ENCODE assay signal across 1 cellular context in the genomic region with DNA sequence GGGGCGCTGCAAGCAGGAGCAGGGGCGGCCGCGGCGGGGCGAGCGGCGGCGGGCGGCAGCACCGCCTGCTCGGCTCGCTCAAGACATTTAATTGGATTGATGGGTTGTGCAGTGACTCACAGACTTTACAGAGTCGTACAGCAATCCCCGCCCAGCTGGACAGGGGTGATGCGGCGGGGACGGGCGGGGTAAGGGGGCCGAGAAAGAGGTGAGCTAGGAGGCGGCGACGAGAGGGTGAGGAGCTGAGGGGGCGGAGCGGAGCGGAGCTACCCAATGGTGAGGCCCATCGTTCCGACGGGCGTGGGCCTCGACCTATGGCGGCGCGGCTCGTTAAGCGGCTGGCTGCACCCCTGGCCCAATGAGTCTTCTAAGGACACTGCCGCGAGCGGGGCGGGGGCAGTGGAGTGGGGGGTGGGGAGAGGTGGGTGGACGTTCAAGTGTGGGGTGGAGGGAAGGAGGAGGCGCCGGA.
TF ChIP-seq lines count a peak whose summit lies in the region.

No MANE protein-coding gene starts in this region.

TF ChIP-seq in K562, 482 proteins besides CTCF, POLR2A, EP300 and RAD21 (continued from another document and continues in another):
- TF ChIP-seq, protein P1, sequence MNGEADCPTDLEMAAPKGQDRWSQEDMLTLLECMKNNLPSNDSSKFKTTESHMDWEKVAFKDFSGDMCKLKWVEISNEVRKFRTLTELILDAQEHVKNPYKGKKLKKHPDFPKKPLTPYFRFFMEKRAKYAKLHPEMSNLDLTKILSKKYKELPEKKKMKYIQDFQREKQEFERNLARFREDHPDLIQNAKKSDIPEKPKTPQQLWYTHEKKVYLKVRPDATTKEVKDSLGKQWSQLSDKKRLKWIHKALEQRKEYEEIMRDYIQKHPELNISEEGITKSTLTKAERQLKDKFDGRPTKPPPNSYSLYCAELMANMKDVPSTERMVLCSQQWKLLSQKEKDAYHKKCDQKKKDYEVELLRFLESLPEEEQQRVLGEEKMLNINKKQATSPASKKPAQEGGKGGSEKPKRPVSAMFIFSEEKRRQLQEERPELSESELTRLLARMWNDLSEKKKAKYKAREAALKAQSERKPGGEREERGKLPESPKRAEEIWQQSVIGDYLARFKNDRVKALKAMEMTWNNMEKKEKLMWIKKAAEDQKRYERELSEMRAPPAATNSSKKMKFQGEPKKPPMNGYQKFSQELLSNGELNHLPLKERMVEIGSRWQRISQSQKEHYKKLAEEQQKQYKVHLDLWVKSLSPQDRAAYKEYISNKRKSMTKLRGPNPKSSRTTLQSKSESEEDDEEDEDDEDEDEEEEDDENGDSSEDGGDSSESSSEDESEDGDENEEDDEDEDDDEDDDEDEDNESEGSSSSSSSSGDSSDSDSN (IDR thresholded peaks at IDR 0.05; ENCODE audit: borderline replicate concordance in 1 of 2, low read depth in 2 of 2, low read length in 2 of 2): peak in 1 of 2 experiments; percentile 74; a peak in 2 of 4 replicates
- no peak for TF ChIP-seq OTX1 (CRISPR knock-in tag; IDR thresholded peaks at IDR 0.05)
- TF ChIP-seq TAL1 (IDR thresholded peaks at IDR 0.05): no peak
- no peak for TF ChIP-seq EWSR1 (IDR thresholded peaks at IDR 0.05; ENCODE audit: borderline replicate concordance, low read depth, partially characterized antibody)
- TF ChIP-seq BRCA1 (IDR thresholded peaks at IDR 0.05): no peak
- TF ChIP-seq BRCA1 (CRISPR knock-in tag; IDR thresholded peaks at IDR 0.05): no peak
- TF ChIP-seq ZNF253 (CRISPR knock-in tag; conservative IDR thresholded peaks at IDR 0.05): no peak
- TF ChIP-seq DPF2 (IDR thresholded peaks at IDR 0.05): no peak
- TF ChIP-seq, protein P2, sequence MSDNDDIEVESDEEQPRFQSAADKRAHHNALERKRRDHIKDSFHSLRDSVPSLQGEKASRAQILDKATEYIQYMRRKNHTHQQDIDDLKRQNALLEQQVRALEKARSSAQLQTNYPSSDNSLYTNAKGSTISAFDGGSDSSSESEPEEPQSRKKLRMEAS (CRISPR knock-in tag; IDR thresholded peaks at IDR 0.05): no peak; the same call in 1 of the 2 replicates
- TF ChIP-seq, protein P3, sequence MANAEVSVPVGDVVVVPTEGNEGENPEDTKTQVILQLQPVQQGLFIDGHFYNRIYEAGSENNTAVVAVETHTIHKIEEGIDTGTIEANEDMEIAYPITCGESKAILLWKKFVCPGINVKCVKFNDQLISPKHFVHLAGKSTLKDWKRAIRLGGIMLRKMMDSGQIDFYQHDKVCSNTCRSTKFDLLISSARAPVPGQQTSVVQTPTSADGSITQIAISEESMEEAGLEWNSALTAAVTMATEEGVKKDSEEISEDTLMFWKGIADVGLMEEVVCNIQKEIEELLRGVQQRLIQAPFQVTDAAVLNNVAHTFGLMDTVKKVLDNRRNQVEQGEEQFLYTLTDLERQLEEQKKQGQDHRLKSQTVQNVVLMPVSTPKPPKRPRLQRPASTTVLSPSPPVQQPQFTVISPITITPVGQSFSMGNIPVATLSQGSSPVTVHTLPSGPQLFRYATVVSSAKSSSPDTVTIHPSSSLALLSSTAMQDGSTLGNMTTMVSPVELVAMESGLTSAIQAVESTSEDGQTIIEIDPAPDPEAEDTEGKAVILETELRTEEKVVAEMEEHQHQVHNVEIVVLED (CRISPR knock-in tag; IDR thresholded peaks at IDR 0.05): no peak
- TF ChIP-seq ZNF354B (CRISPR knock-in tag; IDR thresholded peaks at IDR 0.05): no peak
- no peak for TF ChIP-seq ZNF561 (CRISPR knock-in tag; conservative IDR thresholded peaks at IDR 0.05)
- no peak for TF ChIP-seq HDAC2 (IDR thresholded peaks at IDR 0.05)
- TF ChIP-seq ZNF57 (CRISPR knock-in tag; IDR thresholded peaks at IDR 0.05): no peak
- TF ChIP-seq ATF7 (IDR thresholded peaks at IDR 0.05): no peak
- no peak for TF ChIP-seq HDGF (IDR thresholded peaks at IDR 0.05)
- TF ChIP-seq, protein P4, sequence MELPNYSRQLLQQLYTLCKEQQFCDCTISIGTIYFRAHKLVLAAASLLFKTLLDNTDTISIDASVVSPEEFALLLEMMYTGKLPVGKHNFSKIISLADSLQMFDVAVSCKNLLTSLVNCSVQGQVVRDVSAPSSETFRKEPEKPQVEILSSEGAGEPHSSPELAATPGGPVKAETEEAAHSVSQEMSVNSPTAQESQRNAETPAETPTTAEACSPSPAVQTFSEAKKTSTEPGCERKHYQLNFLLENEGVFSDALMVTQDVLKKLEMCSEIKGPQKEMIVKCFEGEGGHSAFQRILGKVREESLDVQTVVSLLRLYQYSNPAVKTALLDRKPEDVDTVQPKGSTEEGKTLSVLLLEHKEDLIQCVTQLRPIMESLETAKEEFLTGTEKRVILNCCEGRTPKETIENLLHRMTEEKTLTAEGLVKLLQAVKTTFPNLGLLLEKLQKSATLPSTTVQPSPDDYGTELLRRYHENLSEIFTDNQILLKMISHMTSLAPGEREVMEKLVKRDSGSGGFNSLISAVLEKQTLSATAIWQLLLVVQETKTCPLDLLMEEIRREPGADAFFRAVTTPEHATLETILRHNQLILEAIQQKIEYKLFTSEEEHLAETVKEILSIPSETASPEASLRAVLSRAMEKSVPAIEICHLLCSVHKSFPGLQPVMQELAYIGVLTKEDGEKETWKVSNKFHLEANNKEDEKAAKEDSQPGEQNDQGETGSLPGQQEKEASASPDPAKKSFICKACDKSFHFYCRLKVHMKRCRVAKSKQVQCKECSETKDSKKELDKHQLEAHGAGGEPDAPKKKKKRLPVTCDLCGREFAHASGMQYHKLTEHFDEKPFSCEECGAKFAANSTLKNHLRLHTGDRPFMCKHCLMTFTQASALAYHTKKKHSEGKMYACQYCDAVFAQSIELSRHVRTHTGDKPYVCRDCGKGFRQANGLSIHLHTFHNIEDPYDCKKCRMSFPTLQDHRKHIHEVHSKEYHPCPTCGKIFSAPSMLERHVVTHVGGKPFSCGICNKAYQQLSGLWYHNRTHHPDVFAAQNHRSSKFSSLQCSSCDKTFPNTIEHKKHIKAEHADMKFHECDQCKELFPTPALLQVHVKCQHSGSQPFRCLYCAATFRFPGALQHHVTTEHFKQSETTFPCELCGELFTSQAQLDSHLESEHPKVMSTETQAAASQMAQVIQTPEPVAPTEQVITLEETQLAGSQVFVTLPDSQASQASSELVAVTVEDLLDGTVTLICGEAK (IDR thresholded peaks at IDR 0.05): no peak
- TF ChIP-seq, protein P4 (CRISPR knock-in tag; IDR thresholded peaks at IDR 0.05): no peak
- no peak for TF ChIP-seq ILF3 (IDR thresholded peaks at IDR 0.05; ENCODE audit: borderline replicate concordance)
- no peak for TF ChIP-seq BRD4 (IDR thresholded peaks at IDR 0.05)
- TF ChIP-seq DMBX1 (CRISPR knock-in tag; IDR thresholded peaks at IDR 0.05; ENCODE audit: borderline replicate concordance): no peak
- TF ChIP-seq ZKSCAN1 (IDR thresholded peaks at IDR 0.05; ENCODE audit: low read depth, low read length): no peak
- peak; percentile 49 for TF ChIP-seq SMAD1 (IDR thresholded peaks at IDR 0.05; ENCODE audit: low read depth, low read length, partially characterized antibody)
- TF ChIP-seq CREBBP (IDR thresholded peaks at IDR 0.05; ENCODE audit: low read depth, low read length): no peak
- no peak for TF ChIP-seq RBM14 (IDR thresholded peaks at IDR 0.05; ENCODE audit: borderline replicate concordance, insufficient read depth, low read depth, low read length)
- TF ChIP-seq, protein P5, sequence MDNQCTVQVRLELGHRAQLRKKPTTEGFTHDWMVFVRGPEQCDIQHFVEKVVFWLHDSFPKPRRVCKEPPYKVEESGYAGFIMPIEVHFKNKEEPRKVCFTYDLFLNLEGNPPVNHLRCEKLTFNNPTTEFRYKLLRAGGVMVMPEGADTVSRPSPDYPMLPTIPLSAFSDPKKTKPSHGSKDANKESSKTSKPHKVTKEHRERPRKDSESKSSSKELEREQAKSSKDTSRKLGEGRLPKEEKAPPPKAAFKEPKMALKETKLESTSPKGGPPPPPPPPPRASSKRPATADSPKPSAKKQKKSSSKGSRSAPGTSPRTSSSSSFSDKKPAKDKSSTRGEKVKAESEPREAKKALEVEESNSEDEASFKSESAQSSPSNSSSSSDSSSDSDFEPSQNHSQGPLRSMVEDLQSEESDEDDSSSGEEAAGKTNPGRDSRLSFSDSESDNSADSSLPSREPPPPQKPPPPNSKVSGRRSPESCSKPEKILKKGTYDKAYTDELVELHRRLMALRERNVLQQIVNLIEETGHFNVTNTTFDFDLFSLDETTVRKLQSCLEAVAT (IDR thresholded peaks at IDR 0.05): no peak; a peak in 1 of 4 replicates
- TF ChIP-seq FOXK1 (CRISPR knock-in tag; IDR thresholded peaks at IDR 0.05; ENCODE audit: borderline replicate concordance): no peak
- TF ChIP-seq CREM (IDR thresholded peaks at IDR 0.05; ENCODE audit: low read depth): peak; percentile 61
- no peak for TF ChIP-seq ERF (CRISPR knock-in tag; IDR thresholded peaks at IDR 0.05)
- TF ChIP-seq ZNF445 (CRISPR knock-in tag; IDR thresholded peaks at IDR 0.05; ENCODE audit: low read depth): no peak
- TF ChIP-seq ZSCAN29 (IDR thresholded peaks at IDR 0.05): no peak
- no peak for TF ChIP-seq CBFA2T3 (IDR thresholded peaks at IDR 0.05)
- TF ChIP-seq ZC3H4 (CRISPR knock-in tag; IDR thresholded peaks at IDR 0.05; ENCODE audit: borderline replicate concordance): no peak
- TF ChIP-seq, protein P6, sequence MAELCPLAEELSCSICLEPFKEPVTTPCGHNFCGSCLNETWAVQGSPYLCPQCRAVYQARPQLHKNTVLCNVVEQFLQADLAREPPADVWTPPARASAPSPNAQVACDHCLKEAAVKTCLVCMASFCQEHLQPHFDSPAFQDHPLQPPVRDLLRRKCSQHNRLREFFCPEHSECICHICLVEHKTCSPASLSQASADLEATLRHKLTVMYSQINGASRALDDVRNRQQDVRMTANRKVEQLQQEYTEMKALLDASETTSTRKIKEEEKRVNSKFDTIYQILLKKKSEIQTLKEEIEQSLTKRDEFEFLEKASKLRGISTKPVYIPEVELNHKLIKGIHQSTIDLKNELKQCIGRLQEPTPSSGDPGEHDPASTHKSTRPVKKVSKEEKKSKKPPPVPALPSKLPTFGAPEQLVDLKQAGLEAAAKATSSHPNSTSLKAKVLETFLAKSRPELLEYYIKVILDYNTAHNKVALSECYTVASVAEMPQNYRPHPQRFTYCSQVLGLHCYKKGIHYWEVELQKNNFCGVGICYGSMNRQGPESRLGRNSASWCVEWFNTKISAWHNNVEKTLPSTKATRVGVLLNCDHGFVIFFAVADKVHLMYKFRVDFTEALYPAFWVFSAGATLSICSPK (IDR thresholded peaks at IDR 0.05; ENCODE audit: borderline replicate concordance): no peak
- TF ChIP-seq ZNF644 (tag; IDR thresholded peaks at IDR 0.05; ENCODE audit: low read depth): no peak
- peak; percentile 91 for TF ChIP-seq CCNT2 (IDR thresholded peaks at IDR 0.05; ENCODE audit: borderline replicate concordance, extremely low read depth, insufficient read length, low read depth, low read length)
- TF ChIP-seq, protein P7, sequence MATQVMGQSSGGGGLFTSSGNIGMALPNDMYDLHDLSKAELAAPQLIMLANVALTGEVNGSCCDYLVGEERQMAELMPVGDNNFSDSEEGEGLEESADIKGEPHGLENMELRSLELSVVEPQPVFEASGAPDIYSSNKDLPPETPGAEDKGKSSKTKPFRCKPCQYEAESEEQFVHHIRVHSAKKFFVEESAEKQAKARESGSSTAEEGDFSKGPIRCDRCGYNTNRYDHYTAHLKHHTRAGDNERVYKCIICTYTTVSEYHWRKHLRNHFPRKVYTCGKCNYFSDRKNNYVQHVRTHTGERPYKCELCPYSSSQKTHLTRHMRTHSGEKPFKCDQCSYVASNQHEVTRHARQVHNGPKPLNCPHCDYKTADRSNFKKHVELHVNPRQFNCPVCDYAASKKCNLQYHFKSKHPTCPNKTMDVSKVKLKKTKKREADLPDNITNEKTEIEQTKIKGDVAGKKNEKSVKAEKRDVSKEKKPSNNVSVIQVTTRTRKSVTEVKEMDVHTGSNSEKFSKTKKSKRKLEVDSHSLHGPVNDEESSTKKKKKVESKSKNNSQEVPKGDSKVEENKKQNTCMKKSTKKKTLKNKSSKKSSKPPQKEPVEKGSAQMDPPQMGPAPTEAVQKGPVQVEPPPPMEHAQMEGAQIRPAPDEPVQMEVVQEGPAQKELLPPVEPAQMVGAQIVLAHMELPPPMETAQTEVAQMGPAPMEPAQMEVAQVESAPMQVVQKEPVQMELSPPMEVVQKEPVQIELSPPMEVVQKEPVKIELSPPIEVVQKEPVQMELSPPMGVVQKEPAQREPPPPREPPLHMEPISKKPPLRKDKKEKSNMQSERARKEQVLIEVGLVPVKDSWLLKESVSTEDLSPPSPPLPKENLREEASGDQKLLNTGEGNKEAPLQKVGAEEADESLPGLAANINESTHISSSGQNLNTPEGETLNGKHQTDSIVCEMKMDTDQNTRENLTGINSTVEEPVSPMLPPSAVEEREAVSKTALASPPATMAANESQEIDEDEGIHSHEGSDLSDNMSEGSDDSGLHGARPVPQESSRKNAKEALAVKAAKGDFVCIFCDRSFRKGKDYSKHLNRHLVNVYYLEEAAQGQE (CRISPR knock-in tag; IDR thresholded peaks at IDR 0.05; ENCODE audit: low read depth): no peak
- TF ChIP-seq ZFP36 (IDR thresholded peaks at IDR 0.05; ENCODE audit: low read depth, low read length, partially characterized antibody): no peak
- 0 out of 4 replicates have a peak, but pooled peaks of 1 of the 2 experiments have one; percentile 2 for TF ChIP-seq TRIM24 (IDR thresholded peaks at IDR 0.05)
- no peak for TF ChIP-seq MYNN (IDR thresholded peaks at IDR 0.05)
- no peak for TF ChIP-seq MYNN (CRISPR knock-in tag; IDR thresholded peaks at IDR 0.05)
- 0 out of 2 replicates have a peak, but pooled peaks have one; percentile 53 for TF ChIP-seq TARDBP (IDR thresholded peaks at IDR 0.05)
- TF ChIP-seq TCF7 (IDR thresholded peaks at IDR 0.05; ENCODE audit: borderline replicate concordance): no peak
